Comparison of ENCODE assay signal across 8 cellular contexts in genomic region chr9:114911167-114911821, GRCh38. TPM values are rescaled to one million over a fixed set of nuclear protein-coding genes. Genes with fewer than 3 reads are reported as not detected.
DNase-seq lines count a peak whose midpoint lies in the region; ATAC-seq and TF ChIP-seq lines count a peak whose summit lies in the region.

No MANE protein-coding gene starts in this region.

- CTCF ChIA-PET in CD4-positive, alpha-beta T cell (lab: Charles Lee): interaction anchor here (1.0 to 1.7 kb wide), 4 partner anchors 13 to 230 kb away, joined by 3 to 6 read pairs (median 5); partner anchors contain the start of gene TEX48

- peaks cover 88% of the 10 kb centered on the region for H3K36me3 Mint-ChIP-seq in CD4-positive, alpha-beta T cell (ENCODE audit: low read depth)

- H3K4me3 Mint-ChIP-seq in CD4-positive, alpha-beta T cell: no peak overlapping the region

- H3K36me3 ChIP-seq in NT2/D1 (ENCODE audit: insufficient read depth, insufficient read length, low read length): no peaks in the 10 kb centered on the region

- no peak for DNase-seq in CD4-positive, alpha-beta T cell
- peak; percentile 50 for DNase-seq in HCEC 1CT
- DNase-seq in NT2/D1 (ENCODE audit: low read depth, low spot score): peak; percentile 78
- DNase-seq in choroid plexus epithelial cell (ENCODE audit: low read depth): peak; percentile 58
- DNase-seq in medulla oblongata (ENCODE audit: extremely low spot score): peak; percentile 77
- DNase-seq in NCI-H1436 treated with DMSO at 0.1 percent for 48 hours (lab: John Stamatoyannopoulos, UW): no peak

- no peak for ATAC-seq in CD4-positive, alpha-beta T cell (ENCODE audit: poor library complexity)
- ATAC-seq in HG03025 (IDR thresholded peaks at IDR 0.05; ENCODE audit: low FRiP score, unreplicated experiment) (no peak), HG02973 (IDR thresholded peaks at IDR 0.05; ENCODE audit: unreplicated experiment) (no peak)

- TF ChIP-seq CTCF in CD4-positive, alpha-beta T cell (IDR thresholded peaks at IDR 0.05): peak; percentile 42
- peak; percentile 77 for TF ChIP-seq CTCF in choroid plexus epithelial cell (conservative IDR thresholded peaks at IDR 0.05; ENCODE audit: low read depth, low read length)

- POLR2A ChIA-PET in CD4-positive, alpha-beta T cell (lab: Charles Lee): interaction anchor here (1.3 to 3.4 kb wide), 4 partner anchors 10 to 19 kb away, joined by 5 to 28 read pairs (median 16); no protein-coding TSS in a partner anchor

- intact Hi-C loops in CD4-positive, alpha-beta T cell (cut with DNase I, micrococcal nuclease): loop anchor here (2.0 to 5.0 kb wide), 3 partner anchors 18 to 504 kb away; partner anchors contain the start of gene TEX48 (in 1 of the 2)

- H3K9ac ChIP-seq in NT2/D1 (ENCODE audit: insufficient read length, low read depth): no peak overlapping the region

- peaks cover 93% of the 10 kb centered on the region for H3K4me1 Mint-ChIP-seq in CD4-positive, alpha-beta T cell (ENCODE audit: low read depth)

- no peaks in the 10 kb centered on the region for H3K9me3 Mint-ChIP-seq in CD4-positive, alpha-beta T cell

- H3K27ac Mint-ChIP-seq in CD4-positive, alpha-beta T cell: peak overlapping the region; percentile 85

- H3K27me3 ChIP-seq in CD4-positive, alpha-beta T cell (ENCODE audit: control insufficient read depth, insufficient read depth, low read length): no peaks in the 10 kb centered on the region
- peaks cover 14% of the 10 kb centered on the region for H3K27me3 ChIP-seq in NT2/D1 (ENCODE audit: insufficient read depth, insufficient read length)

- H3K27ac ChIP-seq in CD4-positive, alpha-beta T cell (ENCODE audit: low read depth, low read length): no peak overlapping the region

- H3K27me3 Mint-ChIP-seq in CD4-positive, alpha-beta T cell: no peaks in the 10 kb centered on the region

- H3K4me1 ChIP-seq in NT2/D1 (ENCODE audit: insufficient read depth, insufficient read length): peaks cover 18% of the 10 kb centered on the region

- H3K4me3 ChIP-seq in NT2/D1 (ENCODE audit: insufficient read length, low read depth): no peak overlapping the region
- H3K4me3 ChIP-seq in choroid plexus epithelial cell (ENCODE audit: low read depth, low read length): no peak overlapping the region

- H3K9me3 ChIP-seq in CD4-positive, alpha-beta T cell (ENCODE audit: control insufficient read depth, low read length): no peaks in the 10 kb centered on the region
- no peaks in the 10 kb centered on the region for H3K9me3 ChIP-seq in NT2/D1 (ENCODE audit: insufficient read depth, low read length)

RNA-seq across cellular contexts. Expression of gene TNFSF8, which starts 19.1 kb away (rescaled TPM):
- total RNA-seq in CD4-positive, alpha-beta T cell: 10 to 100 TPM; 70.9 to 71.6 TPM

Comparison
In these comparisons a context has a peak if more than half of its experiments do, and no peak if none do; other contexts are left out.
1. DNase-seq: peak in HCEC 1CT (single experiment), NT2/D1 (single experiment), choroid plexus epithelial cell (single experiment) and medulla oblongata (single experiment); none in CD4-positive, alpha-beta T cell (0 of 10) and NCI-H1436 treated with DMSO at 0.1 percent for 48 hours (single experiment).